ENCODE assay signal across 12 cellular contexts in the genomic region with DNA sequence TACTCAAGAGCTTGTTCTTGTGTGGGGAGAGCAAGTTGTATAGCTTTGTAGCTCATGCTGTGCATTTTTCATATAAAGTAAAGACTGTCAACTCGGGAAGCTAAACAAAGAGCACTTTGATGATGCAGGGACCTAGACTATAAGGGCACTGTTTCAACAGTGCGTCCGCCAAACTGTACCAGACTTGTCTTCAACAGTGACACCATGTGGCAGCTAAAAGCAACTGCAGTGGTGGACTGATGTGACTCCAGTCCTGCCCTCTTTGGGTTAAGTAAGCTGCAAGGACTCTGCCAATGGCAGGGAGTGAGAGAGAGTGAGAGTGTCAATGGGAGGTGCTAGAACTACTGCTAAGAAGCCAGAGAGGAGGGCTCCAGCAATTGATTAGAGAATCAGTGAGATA. TPM values are rescaled to one million over a fixed set of nuclear protein-coding genes. Genes with fewer than 3 reads are reported as not detected.
DNase-seq lines count a peak whose midpoint lies in the region; ATAC-seq and TF ChIP-seq lines count a peak whose summit lies in the region.
"Had no signal": no experiment of that assay in that cellular context is flagged by ENCODE, and none has a peak within 500 bp of the region (broad histone marks: within the 10 kb centered on the region; RNA-seq: fewer than 3 reads in every experiment).

No MANE protein-coding gene starts in this region.

- H3K4me3 ChIP-seq in brain microvascular endothelial cell (ENCODE audit: low read depth, low read length) = no peak overlapping the region
- no peak overlapping the region for H3K4me3 ChIP-seq in retinal pigment epithelial cell (ENCODE audit: low read length)
- H3K4me3 ChIP-seq: spleen had no signal

- DNase-seq in SKM-1 treated with dmso at 0.1 percent for 144 hours (lab: John Stamatoyannopoulos, UW; ENCODE audit: unreplicated experiment) = peak; percentile 2
- DNase-seq in SKM-1 (lab: John Stamatoyannopoulos, UW; ENCODE audit: unreplicated experiment) = no peak
- no peak for DNase-seq in brain microvascular endothelial cell
- no peak for DNase-seq in retinal pigment epithelial cell (ENCODE audit: low read depth)
- DNase-seq in NCI-H510A (lab: John Stamatoyannopoulos, UW) = no peak
- no peak for DNase-seq in iPS-NIHi7 (ENCODE audit: extremely low spot score)
- no peak for DNase-seq in Right ventricle myocardium inferior (ENCODE audit: missing footprints)
- DNase-seq: activated B cell treated with CpG ODN at 0.5 μM for 24 hours, activated gamma-delta T cell, NCI-H1092 treated with DMSO at 0.1 percent for 48 hours, spleen had no signal

- no peak overlapping the region for H3K27ac ChIP-seq in brain microvascular endothelial cell
- H3K27ac ChIP-seq: spleen had no signal

- H3K27me3 ChIP-seq in brain microvascular endothelial cell (replicated peaks) = no peaks in the 10 kb centered on the region

- intact Hi-C loops in Right ventricle myocardium inferior (cut with DNase I) = no loop called here

- no peaks in the 10 kb centered on the region for H3K36me3 ChIP-seq in brain microvascular endothelial cell (replicated peaks)
- H3K36me3 ChIP-seq: spleen had no signal

- no peak for ATAC-seq in Right ventricle myocardium inferior

- TF ChIP-seq CTCF in LNCAP (IDR thresholded peaks at IDR 0.05) (peak; percentile 53), brain microvascular endothelial cell (IDR thresholded peaks at IDR 0.05; ENCODE audit: low read depth, low read length, missing control alignments) (peak; percentile 54), retinal pigment epithelial cell (conservative IDR thresholded peaks at IDR 0.05; ENCODE audit: low read depth, low read length) (peak; percentile 44)

- in situ Hi-C loops in brain microvascular endothelial cell (cut with HindIII; ENCODE audit: low pct_ligation_motif_present, low sequenced_read_pairs) = no loop called here

RNA-seq across cellular contexts. Expression of a gene that starts 48.1 kb away (rescaled TPM):
- not detected for total RNA-seq in Right ventricle myocardium inferior
- total RNA-seq: activated B cell treated with CpG ODN at 0.5 μM for 24 hours, spleen had no signal
